8 cellular contexts compared by ENCODE assay signal in genomic region chr15:58749532-58750337, GRCh38. TPM values are rescaled to one million over a fixed set of nuclear protein-coding genes. Genes with fewer than 3 reads are reported as not detected.
DNase-seq lines count a peak whose midpoint lies in the region; ATAC-seq and TF ChIP-seq lines count a peak whose summit lies in the region.

TSS of gene ADAM10 (minus strand) at chr15:58749707. CDS start at chr15:58749534, 173 bp downstream.

- H3K9me3 Mint-ChIP-seq in activated naive CD4-positive, alpha-beta T cell treated with anti-CD3 and anti-CD28 coated beads for 36 hours, result no peaks in the 10 kb centered on the region

- intact Hi-C loops in activated naive CD4-positive, alpha-beta T cell treated with anti-CD3 and anti-CD28 coated beads for 36 hours (cut with micrococcal nuclease), result loop anchor here (1.0 to 10.0 kb wide), 9 partner anchors 22 to 482 kb away; partner anchors contain the start of genes MINDY2 and SLTM

- peak; percentile 62 to 67 for TF ChIP-seq POLR2A in gastroesophageal sphincter (IDR thresholded peaks at IDR 0.05)

- peak; percentile 98 for ATAC-seq in gastroesophageal sphincter

- H3K36me3 ChIP-seq in gastroesophageal sphincter, result no peaks in the 10 kb centered on the region

- no peaks in the 10 kb centered on the region for H3K27me3 ChIP-seq in gastroesophageal sphincter

- CTCF ChIA-PET in HEK293T (lab: Yijun Ruan, JAX), result interaction anchor here (1.2 kb wide), 1 partner anchor 21 kb away, joined by 6 read pairs; the partner anchor contains the start of gene MINDY2
- CTCF ChIA-PET in activated naive CD4-positive, alpha-beta T cell treated with anti-CD3 and anti-CD28 coated beads for 36 hours (lab: Charles Lee), result interaction anchor here (0.6 to 1.0 kb wide), 4 partner anchors 9 to 1844 kb away, joined by 3 to 11 read pairs (median 4); partner anchors contain the start of gene MINDY2

- peaks cover 6% of the 10 kb centered on the region for H3K36me3 Mint-ChIP-seq in activated naive CD4-positive, alpha-beta T cell treated with anti-CD3 and anti-CD28 coated beads for 36 hours (ENCODE audit: low read depth)

- peak in 1 of 4 experiments; percentile 9 for TF ChIP-seq CTCF in gastroesophageal sphincter (IDR thresholded peaks at IDR 0.05)

- peak within 1 kb of the TSS; percentile 98 to 99 (median 98) for H3K27ac ChIP-seq in gastroesophageal sphincter

- peak within 1 kb of the TSS; percentile 91 to 95 for H3K4me3 ChIP-seq in gastroesophageal sphincter

- DNase-seq in GF-D8 (lab: John Stamatoyannopoulos, UW) (peak; percentile 98), HEK293T (ENCODE audit: extremely low spot score) (peak; percentile 94), NAMALWA (ENCODE audit: low spot score) (peak; percentile 99), SK-N-DZ (ENCODE audit: low spot score) (peak; percentile 98), non-pigmented ciliary epithelial cell (ENCODE audit: low read depth) (peak; percentile 93), superior temporal gyrus (ENCODE audit: extremely low spot score) (peak; percentile 98)
- peak; percentile 98 for DNase-seq in activated naive CD4-positive, alpha-beta T cell treated with anti-CD3 and anti-CD28 coated beads for 36 hours

- peak within 1 kb of the TSS; percentile 94 for H3K27ac Mint-ChIP-seq in activated naive CD4-positive, alpha-beta T cell treated with anti-CD3 and anti-CD28 coated beads for 36 hours

- H3K4me3 Mint-ChIP-seq in activated naive CD4-positive, alpha-beta T cell treated with anti-CD3 and anti-CD28 coated beads for 36 hours, result peak within 1 kb of the TSS; percentile 94

- H3K27me3 Mint-ChIP-seq in activated naive CD4-positive, alpha-beta T cell treated with anti-CD3 and anti-CD28 coated beads for 36 hours (ENCODE audit: low read depth), result no peaks in the 10 kb centered on the region

- peaks cover 0 to 38% (median 0%) of the 10 kb centered on the region in 3 donors for H3K4me1 ChIP-seq in gastroesophageal sphincter

- WGBS in gastroesophageal sphincter (ENCODE audit: low coverage in 1 of 2), 2 donors, result 0% methylated on average over 3 to 6 of the region's 62 CpGs

- POLR2A ChIA-PET in HEK293T (lab: Yijun Ruan, JAX), result interaction anchor here (0.8 to 3.7 kb wide), 7 partner anchors 12 to 908 kb away, joined by 3 to 48 read pairs (median 4); partner anchors contain the start of genes GTF2A2 and MINDY2

- no peak for TF ChIP-seq EP300 in gastroesophageal sphincter (IDR thresholded peaks at IDR 0.05)

- H3K4me1 Mint-ChIP-seq in activated naive CD4-positive, alpha-beta T cell treated with anti-CD3 and anti-CD28 coated beads for 36 hours (ENCODE audit: low read depth), result peaks cover 27% of the 10 kb centered on the region

- no peaks in the 10 kb centered on the region for H3K9me3 ChIP-seq in gastroesophageal sphincter

TF ChIP-seq in HEK293T, 16 proteins besides CTCF, POLR2A, EP300 and RAD21:
- TF ChIP-seq TARDBP (IDR thresholded peaks at IDR 0.05) (no peak), L3MBTL2 (conservative IDR thresholded peaks at IDR 0.05) (0 out of 2 replicates have a peak, but pooled peaks have one; percentile 11)

RNA-seq across cellular contexts. Expression of gene ADAM10, which starts in this region (rescaled TPM):
- polyA plus RNA-seq in SK-N-DZ (2014; cell fraction: cytosol; rRNA removed), result 33.8 and 39.6 TPM in 2 replicates
- polyA plus RNA-seq in SK-N-DZ (2014; cell fraction: nucleus; rRNA removed), result 23.2 and 31.3 TPM in 2 replicates
- total RNA-seq in activated naive CD4-positive, alpha-beta T cell treated with anti-CD3 and anti-CD28 coated beads for 36 hours, result 10 to 100 TPM; 70.7 to 76.3 TPM
- total RNA-seq in gastroesophageal sphincter, result 10 to 100 TPM; 59.5 to 69.1 (median 62.3) TPM

Comparison
In these comparisons a context has a peak if more than half of its experiments do, and no peak if none do; other contexts are left out.
1. Peak in every context shown above with its lines: DNase-seq, ATAC-seq, H3K4me3 ChIP-seq and H3K27ac ChIP-seq.